ENCODE assay signal across 15 cellular contexts in the genomic region with DNA sequence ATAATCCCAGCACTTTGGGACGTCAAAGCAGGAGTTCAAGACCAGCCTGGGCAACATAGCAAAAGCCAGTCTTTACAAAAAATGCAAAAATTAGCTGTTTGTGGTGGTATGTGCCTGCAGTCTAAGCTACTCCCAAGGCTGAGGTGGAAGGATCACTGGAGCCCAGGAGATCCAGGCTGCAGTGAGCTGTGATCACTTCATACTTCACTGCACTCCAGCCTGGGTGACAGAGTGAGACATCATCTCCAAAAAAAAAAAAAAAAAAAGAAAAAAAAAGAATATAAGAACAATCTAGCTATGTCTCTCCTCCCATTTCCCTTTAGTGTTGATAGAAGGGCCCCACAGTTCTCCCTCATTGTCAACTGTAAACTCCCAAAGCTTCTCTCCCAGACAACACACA.
"Had no signal": no experiment of that assay in that cellular context is flagged by ENCODE, and none has a peak within 500 bp of the region (broad histone marks: within the 10 kb centered on the region; RNA-seq: fewer than 3 reads in every experiment).

No MANE protein-coding gene starts in this region.

- H3K9ac ChIP-seq: parathyroid adenoma had no signal

- H3K9me3 ChIP-seq: colonic mucosa, left ventricle myocardium inferior, uterus had no signal

- H3K79me2 ChIP-seq: parathyroid adenoma had no signal

- H2AFZ ChIP-seq: parathyroid adenoma had no signal

- H3K4me1 ChIP-seq: colonic mucosa, parathyroid adenoma, uterus had no signal

- H3K4me3 ChIP-seq: colonic mucosa, left ventricle myocardium inferior, uterus had no signal

- H3K27ac ChIP-seq: colonic mucosa, foreskin keratinocyte, left ventricle myocardium inferior, parathyroid adenoma, uterus had no signal

- DNase-seq: activated CD4-positive, alpha-beta T cell treated with anti-CD3 and anti-CD28 coated beads for 36 hours; activated CD8-positive, alpha-beta memory T cell treated with anti-CD3 and anti-CD28 coated beads, Interleukin-2, amount 50 U/mL, for 48 hours; activated CD8-positive, alpha-beta T cell treated with anti-CD3 and anti-CD28 coated beads for 36 hours; caudate nucleus; colonic mucosa; effector CD4-positive, alpha-beta T cell; foreskin keratinocyte; left ventricle myocardium inferior; mesenchymal stem cell; retina; stimulated activated CD4-positive, alpha-beta T cell treated with anti-CD3 and anti-CD28 coated beads, Interleukin-15, amount 100 ng/mL, for 24 hours; uterus had no signal

- ATAC-seq: activated CD4-positive, alpha-beta T cell treated with anti-CD3 and anti-CD28 coated beads for 36 hours; activated CD8-positive, alpha-beta T cell treated with anti-CD3 and anti-CD28 coated beads for 36 hours; foreskin keratinocyte had no signal

- H3K27me3 ChIP-seq: colonic mucosa, foreskin keratinocyte, uterus had no signal

- H3K36me3 ChIP-seq: colonic mucosa, left ventricle myocardium inferior, uterus had no signal

- FAIRE-seq: endothelial cell of umbilical vein, keratinocyte had no signal
